In the genomic region with DNA sequence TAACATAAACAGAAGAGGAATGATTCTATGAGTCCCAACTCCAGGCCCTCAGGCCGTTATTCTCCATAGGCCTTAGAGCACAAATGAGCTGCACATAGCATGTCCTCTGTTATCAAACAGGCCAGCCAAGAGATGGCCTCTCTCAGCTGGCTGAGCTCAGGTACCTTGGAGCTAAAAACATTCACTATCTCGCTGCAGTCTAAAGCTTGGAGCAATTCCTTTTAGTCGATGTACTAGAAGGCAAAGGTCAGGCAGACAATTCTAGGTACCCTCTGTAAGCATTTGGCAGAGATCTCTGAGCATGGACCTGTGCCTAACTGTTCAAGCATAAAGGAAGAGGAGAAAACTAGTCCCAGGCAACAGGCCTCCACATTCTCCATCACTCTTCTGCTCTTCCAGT, we compare ENCODE assay signal across 1 cellular context.
TF ChIP-seq lines count a peak whose summit lies in the region.

No MANE protein-coding gene starts in this region.

TF ChIP-seq in HepG2, 621 proteins besides CTCF, POLR2A, EP300 and RAD21:
- TF ChIP-seq ZNF224 (CRISPR knock-in tag; IDR thresholded peaks at IDR 0.05) (no peak), HNRNPLL (IDR thresholded peaks at IDR 0.05; ENCODE audit: low read depth, low read length, poor library complexity, severe bottlenecking) (no peak), NR2F1 (CRISPR knock-in tag; IDR thresholded peaks at IDR 0.05) (no peak), ZC3H4 (CRISPR knock-in tag; IDR thresholded peaks at IDR 0.05; ENCODE audit: borderline replicate concordance) (no peak), ZNF446 (CRISPR knock-in tag; IDR thresholded peaks at IDR 0.05) (no peak), EZH2 (conservative IDR thresholded peaks at IDR 0.05; ENCODE audit: low read depth, low read length) (no peak)
- TF ChIP-seq, protein P1, sequence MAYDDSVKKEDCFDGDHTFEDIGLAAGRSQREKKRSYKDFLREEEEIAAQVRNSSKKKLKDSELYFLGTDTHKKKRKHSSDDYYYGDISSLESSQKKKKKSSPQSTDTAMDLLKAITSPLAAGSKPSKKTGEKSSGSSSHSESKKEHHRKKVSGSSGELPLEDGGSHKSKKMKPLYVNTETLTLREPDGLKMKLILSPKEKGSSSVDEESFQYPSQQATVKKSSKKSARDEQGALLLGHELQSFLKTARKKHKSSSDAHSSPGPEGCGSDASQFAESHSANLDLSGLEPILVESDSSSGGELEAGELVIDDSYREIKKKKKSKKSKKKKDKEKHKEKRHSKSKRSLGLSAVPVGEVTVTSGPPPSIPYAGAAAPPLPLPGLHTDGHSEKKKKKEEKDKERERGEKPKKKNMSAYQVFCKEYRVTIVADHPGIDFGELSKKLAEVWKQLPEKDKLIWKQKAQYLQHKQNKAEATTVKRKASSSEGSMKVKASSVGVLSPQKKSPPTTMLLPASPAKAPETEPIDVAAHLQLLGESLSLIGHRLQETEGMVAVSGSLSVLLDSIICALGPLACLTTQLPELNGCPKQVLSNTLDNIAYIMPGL (CRISPR knock-in tag; IDR thresholded peaks at IDR 0.05; ENCODE audit: borderline replicate concordance in 1 of 2, low read depth in 1 of 2), result no peak
- TF ChIP-seq, protein P2, sequence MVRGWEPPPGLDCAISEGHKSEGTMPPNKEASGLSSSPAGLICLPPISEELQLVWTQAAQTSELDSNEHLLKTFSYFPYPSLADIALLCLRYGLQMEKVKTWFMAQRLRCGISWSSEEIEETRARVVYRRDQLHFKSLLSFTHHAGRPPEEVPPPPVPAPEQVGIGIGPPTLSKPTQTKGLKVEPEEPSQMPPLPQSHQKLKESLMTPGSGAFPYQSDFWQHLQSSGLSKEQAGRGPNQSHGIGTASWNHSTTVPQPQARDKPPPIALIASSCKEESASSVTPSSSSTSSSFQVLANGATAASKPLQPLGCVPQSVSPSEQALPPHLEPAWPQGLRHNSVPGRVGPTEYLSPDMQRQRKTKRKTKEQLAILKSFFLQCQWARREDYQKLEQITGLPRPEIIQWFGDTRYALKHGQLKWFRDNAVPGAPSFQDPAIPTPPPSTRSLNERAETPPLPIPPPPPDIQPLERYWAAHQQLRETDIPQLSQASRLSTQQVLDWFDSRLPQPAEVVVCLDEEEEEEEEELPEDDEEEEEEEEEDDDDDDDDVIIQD (CRISPR knock-in tag; IDR thresholded peaks at IDR 0.05; ENCODE audit: low read depth), result no peak
